In genomic region chr10:92692697-92693533, GRCh38 we compare ENCODE assay signal across 2 cellular contexts.
TF ChIP-seq lines count a peak whose summit lies in the region.

No MANE protein-coding gene starts in this region.

TF ChIP-seq in IMR-90, 13 proteins besides CTCF, POLR2A, EP300 and RAD21:
- TF ChIP-seq FOS (IDR thresholded peaks at IDR 0.05; ENCODE audit: low read depth, low read length), result no peak
- no peak for TF ChIP-seq MAZ (IDR thresholded peaks at IDR 0.05; ENCODE audit: borderline replicate concordance, low read depth, low read length)
- peak; percentile 92 for TF ChIP-seq CEBPB (IDR thresholded peaks at IDR 0.05; ENCODE audit: low read depth, low read length)

TF ChIP-seq in HEK293T, 16 proteins besides CTCF, POLR2A, EP300 and RAD21:
- no peak for TF ChIP-seq CTBP1 (IDR thresholded peaks at IDR 0.05; ENCODE audit: borderline replicate concordance)
- TF ChIP-seq HDGF (IDR thresholded peaks at IDR 0.05; ENCODE audit: borderline replicate concordance), result no peak
- no peak for TF ChIP-seq NFRKB (IDR thresholded peaks at IDR 0.05)
- TF ChIP-seq ARNT (IDR thresholded peaks at IDR 0.05), result no peak
- TF ChIP-seq FOXA1 (IDR thresholded peaks at IDR 0.05), result no peak
- no peak for TF ChIP-seq ELF4 (IDR thresholded peaks at IDR 0.05)
- no peak for TF ChIP-seq L3MBTL2 (conservative IDR thresholded peaks at IDR 0.05)
- TF ChIP-seq SP1 (IDR thresholded peaks at IDR 0.05), result no peak
- no peak for TF ChIP-seq SUZ12 (IDR thresholded peaks at IDR 0.05)
- no peak for TF ChIP-seq TARDBP (IDR thresholded peaks at IDR 0.05)
- no peak for TF ChIP-seq FOXK2 (IDR thresholded peaks at IDR 0.05)
- TF ChIP-seq LEF1 (IDR thresholded peaks at IDR 0.05; ENCODE audit: borderline replicate concordance), result no peak
- no peak for TF ChIP-seq ZNF384 (IDR thresholded peaks at IDR 0.05)
